12 cellular contexts compared by ENCODE assay signal in the genomic region with DNA sequence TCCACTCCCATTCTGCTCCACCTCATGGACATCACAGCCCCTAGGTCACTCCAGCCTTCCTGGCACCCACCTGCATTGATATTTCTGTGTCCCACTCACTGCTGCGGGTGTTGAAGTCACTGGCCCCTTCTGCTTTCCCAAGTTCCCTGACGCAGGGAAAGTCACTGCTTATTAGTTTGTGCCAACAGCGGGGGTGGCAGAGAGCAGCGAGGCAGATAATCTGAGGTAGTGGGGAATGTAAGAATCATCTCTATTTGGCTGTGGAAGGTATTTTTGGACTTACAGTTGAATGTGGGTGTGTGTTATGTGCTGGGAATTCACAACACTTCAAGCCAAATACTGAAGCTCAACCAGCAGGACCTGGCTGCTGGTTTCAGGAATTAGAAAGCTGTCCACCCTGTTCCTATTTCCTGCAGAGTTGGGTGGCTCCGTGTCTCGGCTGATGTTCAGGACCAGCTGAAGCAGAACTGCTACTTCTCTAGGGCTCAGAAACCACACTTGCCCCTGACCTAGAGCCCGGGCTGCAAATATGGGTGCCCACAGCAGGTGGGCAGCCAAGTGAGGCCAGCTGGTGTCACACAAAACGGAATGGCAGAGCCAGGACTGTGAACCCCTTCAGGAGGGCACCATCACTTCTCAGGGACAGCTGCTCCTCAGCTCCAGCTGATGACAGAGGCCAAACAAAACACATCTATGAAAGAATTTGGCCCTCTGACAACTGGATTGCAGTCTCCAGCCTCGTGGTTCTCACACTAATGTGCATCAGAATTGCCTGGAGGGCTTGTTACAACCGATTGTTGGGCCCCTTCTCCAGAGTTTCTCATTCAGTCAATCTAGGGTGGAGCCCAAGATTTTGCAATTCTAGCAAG. TPM values are rescaled to one million over a fixed set of nuclear protein-coding genes. Genes with fewer than 3 reads are reported as not detected.
DNase-seq lines count a peak whose midpoint lies in the region; ATAC-seq and TF ChIP-seq lines count a peak whose summit lies in the region.
"Had no signal": no experiment of that assay in that cellular context is flagged by ENCODE, and none has a peak within 500 bp of the region (broad histone marks: within the 10 kb centered on the region; RNA-seq: fewer than 3 reads in every experiment).

No MANE protein-coding gene starts in this region.

- CTCF ChIA-PET in SK-N-SH (lab: Yijun Ruan, JAX): interaction anchor here (1.6 to 4.9 kb wide), 3 partner anchors 27 to 58 kb away, joined by 4 to 22 read pairs (median 19); partner anchors contain the start of gene SEMA5B
- CTCF ChIA-PET in CD8-positive, alpha-beta memory T cell (lab: Charles Lee): interaction anchor here (1.1 kb wide), 1 partner anchor 12 kb away, joined by 3 read pairs; no protein-coding TSS in a partner anchor

- peak; percentile 87 for DNase-seq in GM23248
- no peak for DNase-seq in SK-N-SH
- peak; percentile 33 to 65 for DNase-seq in foreskin fibroblast
- DNase-seq in psoas muscle: no peak
- no peak for DNase-seq in LoVo (ENCODE audit: low spot score)
- no peak for DNase-seq in CD8-positive, alpha-beta memory T cell
- DNase-seq in esophagus muscularis mucosa (ENCODE audit: extremely low spot score): no peak
- no peak for DNase-seq in GOT3 (lab: John Stamatoyannopoulos, UW)
- DNase-seq: endodermal cell had no signal

- H3K36me3 Mint-ChIP-seq in CD8-positive, alpha-beta memory T cell: no peaks in the 10 kb centered on the region
- H3K36me3 Mint-ChIP-seq: activated naive CD8-positive, alpha-beta T cell had no signal

- no peaks in the 10 kb centered on the region for H4K20me1 ChIP-seq in GM23248 (ENCODE audit: insufficient read depth)
- no peaks in the 10 kb centered on the region for H4K20me1 ChIP-seq in SK-N-SH (ENCODE audit: insufficient read depth)

- H3K36me3 ChIP-seq in GM23248 (ENCODE audit: low read depth): no peaks in the 10 kb centered on the region
- no peaks in the 10 kb centered on the region for H3K36me3 ChIP-seq in SK-N-SH (replicated peaks in 1 of 2; ENCODE audit: control insufficient read depth in 1 of 2, insufficient read depth in 2 of 2, low read length in 1 of 2)
- no peaks in the 10 kb centered on the region for H3K36me3 ChIP-seq in psoas muscle (ENCODE audit: insufficient read depth in 1 of 2, low read depth in 1 of 2)
- H3K36me3 ChIP-seq in CD8-positive, alpha-beta memory T cell (ENCODE audit: insufficient read depth, low read length): no peaks in the 10 kb centered on the region
- no peaks in the 10 kb centered on the region for H3K36me3 ChIP-seq in esophagus muscularis mucosa
- H3K36me3 ChIP-seq: prostate gland had no signal

- in situ Hi-C loops in GM23248 (cut with MboI): no loop called here

- no peaks in the 10 kb centered on the region for H3K9me2 ChIP-seq in GM23248 (ENCODE audit: insufficient read depth)
- H3K9me2 ChIP-seq in SK-N-SH: no peaks in the 10 kb centered on the region

- no peak for TF ChIP-seq CTCF in SK-N-SH (IDR thresholded peaks at IDR 0.05)
- no peak for TF ChIP-seq CTCF in foreskin fibroblast (IDR thresholded peaks at IDR 0.05; ENCODE audit: low read depth, low read length)
- TF ChIP-seq CTCF in psoas muscle (IDR thresholded peaks at IDR 0.05): no peak
- no peak for TF ChIP-seq CTCF in esophagus muscularis mucosa (IDR thresholded peaks at IDR 0.05)

- POLR2A ChIA-PET in SK-N-SH (lab: Yijun Ruan, JAX): no interaction called here
- POLR2A ChIA-PET in CD8-positive, alpha-beta memory T cell (lab: Charles Lee): interaction anchor here (0.6 kb wide), 1 partner anchor 145 kb away, joined by 4 read pairs; no protein-coding TSS in a partner anchor

- peaks cover 23% of the 10 kb centered on the region for H3K4me1 ChIP-seq in GM23248 (ENCODE audit: insufficient read depth)
- H3K4me1 ChIP-seq in SK-N-SH (ENCODE audit: control insufficient read depth in 1 of 2, insufficient read depth in 2 of 2, low read depth in 1 of 2, low read length in 1 of 2): peaks cover 15 to 36% of the 10 kb centered on the region in 2 experiments
- H3K4me1 ChIP-seq in psoas muscle: peaks cover 6% of the 10 kb centered on the region
- H3K4me1 ChIP-seq in CD8-positive, alpha-beta memory T cell (ENCODE audit: insufficient read depth, low read length): no peaks in the 10 kb centered on the region
- peaks cover 26 to 38% (median 28%) of the 10 kb centered on the region in 4 donors for H3K4me1 ChIP-seq in esophagus muscularis mucosa

- peak in 3 of 4 donors; percentile 41 to 60 (median 49) for ATAC-seq in psoas muscle
- ATAC-seq: left lobe of liver had no signal

- H3K27ac Mint-ChIP-seq in CD8-positive, alpha-beta memory T cell: peak overlapping the region in 1 of 8 donors; percentile 59
- H3K27ac Mint-ChIP-seq: activated naive CD8-positive, alpha-beta T cell; endodermal cell had no signal

- peaks cover 47% of the 10 kb centered on the region for H3K27me3 ChIP-seq in GM23248 (replicated peaks; ENCODE audit: insufficient read depth)
- no peaks in the 10 kb centered on the region for H3K27me3 ChIP-seq in SK-N-SH (ENCODE audit: insufficient read depth)
- peaks cover 0 to 9% (median 0%) of the 10 kb centered on the region in 3 donors for H3K27me3 ChIP-seq in psoas muscle (ENCODE audit: insufficient read depth in 3 of 3, low read length in 2 of 3)
- no peaks in the 10 kb centered on the region for H3K27me3 ChIP-seq in CD8-positive, alpha-beta memory T cell (ENCODE audit: insufficient read depth, low read length, poor library complexity, severe bottlenecking)
- H3K27me3 ChIP-seq in esophagus muscularis mucosa: no peaks in the 10 kb centered on the region

- H3F3A ChIP-seq in GM23248 (ENCODE audit: insufficient read depth) (no peaks in the 10 kb centered on the region), SK-N-SH (replicated peaks; ENCODE audit: insufficient read depth) (peaks cover 2% of the 10 kb centered on the region)

- no peak for TF ChIP-seq POLR2A in esophagus muscularis mucosa (IDR thresholded peaks at IDR 0.05; ENCODE audit: low read depth)

- H3K4me3 Mint-ChIP-seq in CD8-positive, alpha-beta memory T cell: no peak overlapping the region
- H3K4me3 Mint-ChIP-seq: activated naive CD8-positive, alpha-beta T cell; endodermal cell had no signal

- H2AFZ ChIP-seq in GM23248: no peak overlapping the region
- no peak overlapping the region for H2AFZ ChIP-seq in SK-N-SH (ENCODE audit: low read depth)

- no peaks in the 10 kb centered on the region for H3K9me3 ChIP-seq in GM23248 (ENCODE audit: low read depth)
- H3K9me3 ChIP-seq in SK-N-SH: no peaks in the 10 kb centered on the region
- H3K9me3 ChIP-seq in psoas muscle: no peaks in the 10 kb centered on the region
- no peaks in the 10 kb centered on the region for H3K9me3 ChIP-seq in CD8-positive, alpha-beta memory T cell (ENCODE audit: low read length)
- H3K9me3 ChIP-seq in esophagus muscularis mucosa: no peaks in the 10 kb centered on the region
- H3K9me3 ChIP-seq: prostate gland had no signal

- no peaks in the 10 kb centered on the region for H3K9me3 Mint-ChIP-seq in CD8-positive, alpha-beta memory T cell
- H3K9me3 Mint-ChIP-seq: endodermal cell had no signal

- TF ChIP-seq EP300 in SK-N-SH (IDR thresholded peaks at IDR 0.05; ENCODE audit: borderline replicate concordance in 1 of 2, low read depth in 1 of 2, low read length in 1 of 2) (no peak), esophagus muscularis mucosa (IDR thresholded peaks at IDR 0.05) (no peak)

- H3K27ac ChIP-seq in GM23248 (peak overlapping the region; percentile 56), SK-N-SH (ENCODE audit: low read depth in 2 of 2, low read length in 1 of 2) (no peak overlapping the region), psoas muscle (no peak overlapping the region), esophagus muscularis mucosa (replicated peaks in 1 of 4) (peak overlapping the region in 1 of 4 donors; percentile 35)
- H3K27ac ChIP-seq in CD8-positive, alpha-beta memory T cell (ENCODE audit: low read depth, low read length): no peak overlapping the region
- H3K27ac ChIP-seq: prostate gland had no signal

- intact Hi-C loops in psoas muscle (cut with DNase I) (no loop called here), esophagus muscularis mucosa (cut with DNase I) (no loop called here)

- 10 to 11% methylated on average over 10 of the region's 10 CpGs for WGBS in GM23248 (ENCODE audit: low coverage in 1 of 2, low lambda C conversion rate in 2 of 2, missing lambda C conversion rate in 2 of 2), 2 experiments
- WGBS in SK-N-SH (ENCODE audit: low lambda C conversion rate): 64% methylated on average over 7 of the region's 10 CpGs
- WGBS in psoas muscle, 3 donors: 10 to 14% (median 14%) methylated on average over 10 of the region's 10 CpGs
- 28% methylated on average over 10 of the region's 10 CpGs for WGBS in esophagus muscularis mucosa

- peak overlapping the region; percentile 41; the same call in 1 of the 2 replicates for H3K9ac ChIP-seq in GM23248
- no peak overlapping the region for H3K9ac ChIP-seq in SK-N-SH

- peaks cover 0 to 4% of the 10 kb centered on the region in 2 donors for H3K27me3 Mint-ChIP-seq in CD8-positive, alpha-beta memory T cell
- H3K27me3 Mint-ChIP-seq: activated naive CD8-positive, alpha-beta T cell had no signal

- TF ChIP-seq RAD21 in SK-N-SH (IDR thresholded peaks at IDR 0.05; ENCODE audit: low read length): no peak

- peaks cover 3 to 6% (median 5%) of the 10 kb centered on the region in 3 donors for H3K4me1 Mint-ChIP-seq in CD8-positive, alpha-beta memory T cell

- H3K79me2 ChIP-seq in GM23248 (ENCODE audit: insufficient read depth) (no peaks in the 10 kb centered on the region), SK-N-SH (ENCODE audit: insufficient read depth) (no peaks in the 10 kb centered on the region)

- H3K4me3 ChIP-seq in GM23248 (peak overlapping the region; percentile 43), SK-N-SH (ENCODE audit: low read depth in 2 of 2, low read length in 1 of 2) (no peak overlapping the region), foreskin fibroblast (ENCODE audit: low read depth in 1 of 2, low read length in 2 of 2) (no peak overlapping the region), psoas muscle (no peak overlapping the region), esophagus muscularis mucosa (no peak overlapping the region)
- no peak overlapping the region for H3K4me3 ChIP-seq in CD8-positive, alpha-beta memory T cell (ENCODE audit: low read length)
- H3K4me3 ChIP-seq: prostate gland had no signal

- H3K4me2 ChIP-seq in GM23248 (ENCODE audit: unreplicated experiment) (peak overlapping the region; percentile 69), SK-N-SH (peak overlapping the region; percentile 35)

TF ChIP-seq in SK-N-SH, 30 proteins besides CTCF, POLR2A, EP300 and RAD21 (continues in another document):
- TF ChIP-seq ELF1 (IDR thresholded peaks at IDR 0.05) (no peak), FOXJ3 (CRISPR knock-in tag; IDR thresholded peaks at IDR 0.05) (no peak), NFIC (IDR thresholded peaks at IDR 0.05; ENCODE audit: borderline replicate concordance) (no peak)

RNA-seq across cellular contexts. Expression of gene SEMA5B, which starts 57.7 kb away (rescaled TPM):
- total RNA-seq in GM23248 (2014; rRNA removed; shearing (Covaris generic)): not detected in 2 replicates
- polyA plus RNA-seq in GM23248 (2016; fragmentation: Nextera tagmentation; extraction: Ambion mirVana) (not detected in 2 replicates), SK-N-SH (2012; rRNA removed) (0.43 and 0.75 TPM in 2 replicates), psoas muscle (under 1 TPM; 0.43 to 0.59 (median 0.48) TPM)
- 0.08 and 0.16 TPM in 2 replicates for polyA plus RNA-seq in SK-N-SH (2012; cell fraction: cytosol; rRNA removed)
- 0.19 and 0.69 TPM in 2 replicates for polyA plus RNA-seq in SK-N-SH (2012; cell fraction: nucleus; rRNA removed)
- total RNA-seq in psoas muscle (1 to 10 TPM in 1 of 4 donors, under 1 TPM in 3; 0.08 to 1.1 (median 0.33) TPM), esophagus muscularis mucosa (1 to 10 TPM in 1 of 4 donors, under 1 TPM in 3; under 0.01 to 1.6 (median 0.34) TPM)
- total RNA-seq in CD8-positive, alpha-beta memory T cell: not detected
- not detected for polyA plus RNA-seq in CD8-positive, alpha-beta memory T cell

Comparison
In these comparisons a context has a peak if more than half of its experiments do, and no peak if none do; other contexts are left out.
1. DNase-seq: peak in GM23248 (single experiment) and foreskin fibroblast (2 of 2); none in SK-N-SH (single experiment), psoas muscle (0 of 2), LoVo (single experiment), CD8-positive, alpha-beta memory T cell (0 of 5), esophagus muscularis mucosa (single experiment) and GOT3 (single experiment).